14 cellular contexts compared by ENCODE assay signal in the genomic region with DNA sequence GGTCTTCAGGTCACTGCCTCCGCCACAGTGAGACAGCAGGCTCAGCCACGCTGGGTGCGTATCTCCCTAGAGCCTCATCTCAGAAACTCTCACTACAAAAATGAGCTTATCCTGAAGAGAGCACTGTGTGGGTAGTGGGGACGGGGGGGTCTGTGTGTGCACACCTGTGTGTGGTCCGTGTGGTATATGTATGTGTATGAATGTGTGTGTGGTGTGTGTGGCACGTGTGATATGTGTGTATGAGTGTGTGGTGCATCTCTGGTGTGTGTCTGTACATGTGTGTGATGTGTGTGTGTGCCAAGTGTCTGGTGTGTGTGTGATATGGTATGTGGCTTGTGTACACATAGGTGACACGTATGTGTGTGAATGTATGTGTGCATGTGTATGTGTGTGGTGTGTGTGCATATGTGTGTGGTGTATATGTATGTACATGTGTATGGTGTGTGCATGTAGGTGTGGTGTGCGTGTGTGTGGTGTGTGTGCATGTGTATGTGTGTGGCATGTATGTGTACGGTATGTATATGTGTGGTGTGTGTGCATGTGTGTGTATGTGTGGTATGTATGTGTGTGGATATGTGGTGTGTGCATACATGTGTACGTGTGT.
A peak's percentile ranks its signal among the peaks of the same experiment; 100 is the strongest.
DNase-seq lines count a peak whose midpoint lies in the region; ATAC-seq and TF ChIP-seq lines count a peak whose summit lies in the region.
"Had no signal": no experiment of that assay in that cellular context is flagged by ENCODE, and none has a peak within 500 bp of the region (broad histone marks: within the 10 kb centered on the region; RNA-seq: fewer than 3 reads in every experiment).

No MANE protein-coding gene starts in this region.

- no peak overlapping the region for H4K5ac ChIP-seq in IMR-90 (ENCODE audit: low read depth, low read length)

- no peak overlapping the region for H4K91ac ChIP-seq in IMR-90 (ENCODE audit: insufficient read depth, low read depth, low read length)

- no peak overlapping the region for H3K9ac ChIP-seq in IMR-90 (ENCODE audit: low read depth, low read length)
- peak overlapping the region; percentile 3 to 6 for H3K9ac ChIP-seq in duodenal mucosa (ENCODE audit: low read depth in 1 of 2, low read length in 2 of 2)
- H3K9ac ChIP-seq: GM23248 had no signal

- H2AK9ac ChIP-seq in IMR-90 (replicated peaks; ENCODE audit: low read depth, low read length, poor library complexity), result peak overlapping the region; percentile 16

- H3K27ac Mint-ChIP-seq in activated CD4-positive, alpha-beta T cell treated with anti-CD3 and anti-CD28 coated beads, Interleukin-2, amount 10 ng/mL, durations not matched to agents 24 days and 14 days, result no peak overlapping the region
- H3K27ac Mint-ChIP-seq: B cell; CD4-positive, alpha-beta memory T cell had no signal

- H3K79me1 ChIP-seq in IMR-90 (ENCODE audit: low read depth in 1 of 2, low read length in 2 of 2), result no peaks in the 10 kb centered on the region

- no peak overlapping the region for H2BK15ac ChIP-seq in IMR-90 (ENCODE audit: low read depth, low read length)

- H3K4ac ChIP-seq in IMR-90 (ENCODE audit: low read depth, low read length), result no peak overlapping the region

- H2BK20ac ChIP-seq in IMR-90 (ENCODE audit: low read depth, low read length), result no peak overlapping the region

- CTCF ChIA-PET in IMR-90 (lab: Yijun Ruan, JAX), result no interaction called here

- H3K4me3 ChIP-seq in IMR-90 (ENCODE audit: insufficient read depth, low read depth, low read length) (no peak overlapping the region), duodenal mucosa (ENCODE audit: low read depth in 1 of 2, low read length in 2 of 2) (peak overlapping the region; percentile 33 to 49)
- H3K4me3 ChIP-seq: GM23248 had no signal

- no peak for TF ChIP-seq RAD21 in IMR-90 (IDR thresholded peaks at IDR 0.05; ENCODE audit: low read length)

- no peak overlapping the region for H3K14ac ChIP-seq in IMR-90 (replicated peaks; ENCODE audit: low read depth, low read length)

- H3K9me1 ChIP-seq in IMR-90 (ENCODE audit: insufficient read depth, low read length), result no peaks in the 10 kb centered on the region

- no peaks in the 10 kb centered on the region for H3K9me3 Mint-ChIP-seq in activated CD4-positive, alpha-beta T cell treated with anti-CD3 and anti-CD28 coated beads, Interleukin-2, amount 10 ng/mL, durations not matched to agents 24 days and 14 days
- H3K9me3 Mint-ChIP-seq: CD4-positive, alpha-beta memory T cell had no signal

- no peak for ATAC-seq in IMR-90 (ENCODE audit: low read depth)

- in situ Hi-C loops in IMR-90 (cut with MboI; ENCODE audit: low sequenced_read_pairs), result no loop called here

- H2BK120ac ChIP-seq in IMR-90 (ENCODE audit: low read depth, low read length), result no peak overlapping the region

- H3K27ac ChIP-seq in IMR-90 (ENCODE audit: insufficient read depth, low read length) (no peak overlapping the region), duodenal mucosa (ENCODE audit: low read depth, low read length) (no peak overlapping the region)
- H3K27ac ChIP-seq: C4-2B, GM23248 had no signal

- no peaks in the 10 kb centered on the region for H4K20me1 ChIP-seq in IMR-90 (ENCODE audit: insufficient read depth, low read length)

- no peaks in the 10 kb centered on the region for H3K4me1 Mint-ChIP-seq in activated CD4-positive, alpha-beta T cell treated with anti-CD3 and anti-CD28 coated beads, Interleukin-2, amount 10 ng/mL, durations not matched to agents 24 days and 14 days
- H3K4me1 Mint-ChIP-seq: B cell; CD4-positive, alpha-beta memory T cell had no signal

- H3K36me3 Mint-ChIP-seq in activated CD4-positive, alpha-beta T cell treated with anti-CD3 and anti-CD28 coated beads, Interleukin-2, amount 10 ng/mL, durations not matched to agents 24 days and 14 days (ENCODE audit: low read depth), result no peaks in the 10 kb centered on the region
- H3K36me3 Mint-ChIP-seq: CD4-positive, alpha-beta memory T cell had no signal

- no peak overlapping the region for H2AK5ac ChIP-seq in IMR-90 (ENCODE audit: low read depth, low read length)

- POLR2A ChIA-PET in IMR-90 (lab: Charles Lee; ENCODE audit: unreplicated experiment), result no interaction called here

- dilution Hi-C loops in IMR-90 (cut with HindIII; ENCODE audit: low sequenced_read_pairs, unreplicated experiment), result no loop called here

- WGBS in IMR-90 (ENCODE audit: extremely low coverage in 2 of 2, insufficient read length in 1 of 2), 2 experiments, result 56% methylated on average over 6 of the region's 10 CpGs; no CpG with 5 or more reads in 1 of the 2 experiments

- H3K4me1 ChIP-seq in IMR-90 (ENCODE audit: control insufficient read depth, insufficient read depth, low read length), result no peaks in the 10 kb centered on the region
- H3K4me1 ChIP-seq in duodenal mucosa (ENCODE audit: control insufficient read depth in 1 of 2, insufficient read depth in 2 of 2, low read length in 2 of 2), result peaks cover 11 to 18% of the 10 kb centered on the region in 2 donors

- TF ChIP-seq CTCF in IMR-90 (conservative IDR thresholded peaks at IDR 0.05; ENCODE audit: low read depth, low read length), result no peak

- H3K23ac ChIP-seq in IMR-90 (ENCODE audit: low read depth, low read length), result no peak overlapping the region

- BruUV-seq in IMR-90 (replicated peaks; lab: Mats Ljungman, UMichigan), result no TSS peak

- intact Hi-C loops in IMR-90 (cut with micrococcal nuclease), result no loop called here
- intact Hi-C loops in activated CD4-positive, alpha-beta T cell treated with anti-CD3 and anti-CD28 coated beads, Interleukin-2, amount 10 ng/mL, durations not matched to agents 24 days and 14 days (cut with micrococcal nuclease), result no loop called here

- H3K27me3 ChIP-seq in IMR-90 (ENCODE audit: control insufficient read depth, insufficient read depth, low read length), result no peaks in the 10 kb centered on the region
- no peaks in the 10 kb centered on the region for H3K27me3 ChIP-seq in duodenal mucosa (ENCODE audit: control insufficient read depth in 1 of 2, insufficient read depth in 2 of 2, low read length in 2 of 2)

- H3K4me3 Mint-ChIP-seq in activated CD4-positive, alpha-beta T cell treated with anti-CD3 and anti-CD28 coated beads, Interleukin-2, amount 10 ng/mL, durations not matched to agents 24 days and 14 days, result no peak overlapping the region
- H3K4me3 Mint-ChIP-seq: B cell; CD4-positive, alpha-beta memory T cell had no signal

- no peak overlapping the region for H4K8ac ChIP-seq in IMR-90 (ENCODE audit: low read depth in 2 of 2, low read length in 2 of 2)

- no peaks in the 10 kb centered on the region for H3K36me3 ChIP-seq in IMR-90 (ENCODE audit: control insufficient read depth, insufficient read depth, low read length)
- no peaks in the 10 kb centered on the region for H3K36me3 ChIP-seq in duodenal mucosa (ENCODE audit: control insufficient read depth in 1 of 2, insufficient read depth in 2 of 2, low read length in 2 of 2)

- peak overlapping the region; percentile 51 for H2AFZ ChIP-seq in IMR-90 (replicated peaks; ENCODE audit: low read length, poor library complexity)
- H2AFZ ChIP-seq: GM23248 had no signal

- no peak overlapping the region for H3K4me2 ChIP-seq in IMR-90 (ENCODE audit: low read depth, low read length)

- H3K56ac ChIP-seq in IMR-90 (ENCODE audit: extremely low read depth, insufficient read depth, low read length), result no peak overlapping the region

- no peak for DNase-seq in IMR-90
- peak; percentile 71 for DNase-seq in mesenteric fat pad (ENCODE audit: low spot score)
- no peak for DNase-seq in HT-29 (ENCODE audit: low spot score)
- no peak for DNase-seq in DMS 273 treated with DMSO at 0.1 percent for 48 hours (lab: John Stamatoyannopoulos, UW)
- no peak for DNase-seq in activated CD4-positive, alpha-beta T cell treated with anti-CD3 and anti-CD28 coated beads, Interleukin-2, amount 10 ng/mL, durations not matched to agents 24 days and 14 days
- no peak for DNase-seq in iPS-NIHi7 (ENCODE audit: extremely low spot score)
- DNase-seq: CD4-positive, alpha-beta memory T cell; DND-41; GDM1; GM23248; H7 had no signal

- H3K18ac ChIP-seq in IMR-90 (ENCODE audit: low read depth, low read length), result no peak overlapping the region

- H3K27me3 Mint-ChIP-seq in activated CD4-positive, alpha-beta T cell treated with anti-CD3 and anti-CD28 coated beads, Interleukin-2, amount 10 ng/mL, durations not matched to agents 24 days and 14 days, result no peaks in the 10 kb centered on the region
- H3K27me3 Mint-ChIP-seq: B cell had no signal

- TF ChIP-seq POLR2A in IMR-90 (IDR thresholded peaks at IDR 0.05; ENCODE audit: low read depth, low read length), result no peak

- H2BK5ac ChIP-seq in IMR-90 (ENCODE audit: low read depth, low read length, poor library complexity, severe bottlenecking), result peak overlapping the region; percentile 59

- H3K9me3 ChIP-seq in IMR-90 (ENCODE audit: control insufficient read depth, insufficient read depth, low read length) (peaks cover 54% of the 10 kb centered on the region), duodenal mucosa (ENCODE audit: control insufficient read depth in 1 of 2, low read length in 2 of 2) (no peaks in the 10 kb centered on the region)

TF ChIP-seq in IMR-90, 13 proteins besides CTCF, POLR2A, EP300 and RAD21:
- no peak for TF ChIP-seq BHLHE40 (IDR thresholded peaks at IDR 0.05; ENCODE audit: low read depth, low read length)
- no peak for TF ChIP-seq MAFK (IDR thresholded peaks at IDR 0.05; ENCODE audit: low read depth, low read length)
- TF ChIP-seq RFX5 (IDR thresholded peaks at IDR 0.05; ENCODE audit: low read depth, low read length), result no peak
- TF ChIP-seq CEBPB (IDR thresholded peaks at IDR 0.05; ENCODE audit: low read depth, low read length), result no peak
- TF ChIP-seq, protein P1, sequence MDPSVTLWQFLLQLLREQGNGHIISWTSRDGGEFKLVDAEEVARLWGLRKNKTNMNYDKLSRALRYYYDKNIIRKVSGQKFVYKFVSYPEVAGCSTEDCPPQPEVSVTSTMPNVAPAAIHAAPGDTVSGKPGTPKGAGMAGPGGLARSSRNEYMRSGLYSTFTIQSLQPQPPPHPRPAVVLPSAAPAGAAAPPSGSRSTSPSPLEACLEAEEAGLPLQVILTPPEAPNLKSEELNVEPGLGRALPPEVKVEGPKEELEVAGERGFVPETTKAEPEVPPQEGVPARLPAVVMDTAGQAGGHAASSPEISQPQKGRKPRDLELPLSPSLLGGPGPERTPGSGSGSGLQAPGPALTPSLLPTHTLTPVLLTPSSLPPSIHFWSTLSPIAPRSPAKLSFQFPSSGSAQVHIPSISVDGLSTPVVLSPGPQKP (IDR thresholded peaks at IDR 0.05; ENCODE audit: borderline replicate concordance, low read depth, low read length), result no peak
